Comparison of ENCODE assay signal across 1 cellular context in the genomic region with DNA sequence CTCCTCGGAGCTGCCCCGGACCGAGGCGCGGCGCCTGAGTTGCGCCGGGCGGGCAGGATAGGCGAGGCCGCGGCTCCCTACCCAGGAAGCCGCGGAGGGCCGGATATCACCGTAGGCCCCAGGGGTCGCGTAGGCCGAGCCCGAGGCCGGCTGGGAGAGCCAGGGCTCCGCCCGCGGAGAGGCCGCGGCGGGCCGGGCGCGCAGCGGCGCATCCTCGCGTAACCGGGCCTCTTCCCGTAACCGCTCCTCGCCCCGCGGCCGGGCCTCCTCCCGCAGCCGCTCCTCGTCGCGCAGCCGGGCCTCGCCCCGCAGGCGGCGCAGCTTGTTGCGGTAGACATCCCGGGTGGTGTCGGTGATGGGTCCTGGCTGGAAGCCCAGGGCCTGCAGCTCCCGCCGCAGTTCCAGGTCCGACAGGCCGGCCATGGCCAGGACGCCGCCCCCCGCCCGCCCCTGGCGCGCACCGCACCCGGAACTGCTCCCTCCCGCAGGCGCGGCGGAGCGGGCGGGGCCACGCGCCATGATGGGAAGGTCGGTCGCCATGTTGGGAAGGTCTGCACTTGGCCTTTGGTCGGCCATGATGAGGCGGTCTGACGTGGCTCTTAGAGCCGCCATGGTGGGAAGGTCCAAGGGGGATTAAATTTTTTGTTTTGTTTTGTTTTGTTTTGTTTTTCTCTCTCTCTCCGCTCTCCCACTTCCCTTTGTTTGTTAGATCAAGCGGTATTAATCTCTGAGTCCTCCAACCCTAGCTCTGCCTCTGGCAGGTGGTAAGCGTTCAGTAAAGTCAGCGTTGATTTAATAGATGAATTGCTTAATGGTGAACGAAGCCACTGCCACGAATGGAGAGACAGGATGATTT.
TF ChIP-seq lines count a peak whose summit lies in the region.

A gene (minus strand): TSS at position 437 of the 856 bp plus-strand sequence. CDS start 14 bp downstream, at position 423.

TF ChIP-seq in HepG2, 621 proteins besides CTCF, POLR2A, EP300 and RAD21 (continued from another document and continues in another):
- TF ChIP-seq, protein P1, sequence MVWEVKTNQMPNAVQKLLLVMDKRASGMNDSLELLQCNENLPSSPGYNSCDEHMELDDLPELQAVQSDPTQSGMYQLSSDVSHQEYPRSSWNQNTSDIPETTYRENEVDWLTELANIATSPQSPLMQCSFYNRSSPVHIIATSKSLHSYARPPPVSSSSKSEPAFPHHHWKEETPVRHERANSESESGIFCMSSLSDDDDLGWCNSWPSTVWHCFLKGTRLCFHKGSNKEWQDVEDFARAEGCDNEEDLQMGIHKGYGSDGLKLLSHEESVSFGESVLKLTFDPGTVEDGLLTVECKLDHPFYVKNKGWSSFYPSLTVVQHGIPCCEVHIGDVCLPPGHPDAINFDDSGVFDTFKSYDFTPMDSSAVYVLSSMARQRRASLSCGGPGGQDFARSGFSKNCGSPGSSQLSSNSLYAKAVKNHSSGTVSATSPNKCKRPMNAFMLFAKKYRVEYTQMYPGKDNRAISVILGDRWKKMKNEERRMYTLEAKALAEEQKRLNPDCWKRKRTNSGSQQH (CRISPR knock-in tag; IDR thresholded peaks at IDR 0.05; ENCODE audit: low read depth) = peak; percentile 75
- no peak; the same call in 1 of the 2 replicates for TF ChIP-seq ZNF549 (CRISPR knock-in tag; IDR thresholded peaks at IDR 0.05)
- peak; percentile 32; the same call in 1 of the 2 replicates for TF ChIP-seq CEBPG (CRISPR knock-in tag; IDR thresholded peaks at IDR 0.05)
- no peak for TF ChIP-seq FLYWCH1 (CRISPR knock-in tag; IDR thresholded peaks at IDR 0.05)
- TF ChIP-seq ZNF629 (CRISPR knock-in tag; conservative IDR thresholded peaks at IDR 0.05) = peak; percentile 37; the same call in 1 of the 2 replicates
- TF ChIP-seq BRCA1 (CRISPR knock-in tag; IDR thresholded peaks at IDR 0.05) = no peak; the same call in 1 of the 2 replicates
- peak; percentile 87 for TF ChIP-seq PHF20 (CRISPR knock-in tag; IDR thresholded peaks at IDR 0.05)
- TF ChIP-seq, protein P2, sequence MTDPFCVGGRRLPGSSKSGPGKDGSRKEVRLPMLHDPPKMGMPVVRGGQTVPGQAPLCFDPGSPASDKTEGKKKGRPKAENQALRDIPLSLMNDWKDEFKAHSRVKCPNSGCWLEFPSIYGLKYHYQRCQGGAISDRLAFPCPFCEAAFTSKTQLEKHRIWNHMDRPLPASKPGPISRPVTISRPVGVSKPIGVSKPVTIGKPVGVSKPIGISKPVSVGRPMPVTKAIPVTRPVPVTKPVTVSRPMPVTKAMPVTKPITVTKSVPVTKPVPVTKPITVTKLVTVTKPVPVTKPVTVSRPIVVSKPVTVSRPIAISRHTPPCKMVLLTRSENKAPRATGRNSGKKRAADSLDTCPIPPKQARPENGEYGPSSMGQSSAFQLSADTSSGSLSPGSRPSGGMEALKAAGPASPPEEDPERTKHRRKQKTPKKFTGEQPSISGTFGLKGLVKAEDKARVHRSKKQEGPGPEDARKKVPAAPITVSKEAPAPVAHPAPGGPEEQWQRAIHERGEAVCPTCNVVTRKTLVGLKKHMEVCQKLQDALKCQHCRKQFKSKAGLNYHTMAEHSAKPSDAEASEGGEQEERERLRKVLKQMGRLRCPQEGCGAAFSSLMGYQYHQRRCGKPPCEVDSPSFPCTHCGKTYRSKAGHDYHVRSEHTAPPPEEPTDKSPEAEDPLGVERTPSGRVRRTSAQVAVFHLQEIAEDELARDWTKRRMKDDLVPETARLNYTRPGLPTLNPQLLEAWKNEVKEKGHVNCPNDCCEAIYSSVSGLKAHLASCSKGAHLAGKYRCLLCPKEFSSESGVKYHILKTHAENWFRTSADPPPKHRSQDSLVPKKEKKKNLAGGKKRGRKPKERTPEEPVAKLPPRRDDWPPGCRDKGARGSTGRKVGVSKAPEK (CRISPR knock-in tag; IDR thresholded peaks at IDR 0.05; ENCODE audit: borderline replicate concordance) = no peak
- TF ChIP-seq, protein P3, sequence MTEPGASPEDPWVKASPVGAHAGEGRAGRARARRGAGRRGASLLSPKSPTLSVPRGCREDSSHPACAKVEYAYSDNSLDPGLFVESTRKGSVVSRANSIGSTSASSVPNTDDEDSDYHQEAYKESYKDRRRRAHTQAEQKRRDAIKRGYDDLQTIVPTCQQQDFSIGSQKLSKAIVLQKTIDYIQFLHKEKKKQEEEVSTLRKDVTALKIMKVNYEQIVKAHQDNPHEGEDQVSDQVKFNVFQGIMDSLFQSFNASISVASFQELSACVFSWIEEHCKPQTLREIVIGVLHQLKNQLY (CRISPR knock-in tag; IDR thresholded peaks at IDR 0.05) = no peak
- TF ChIP-seq, protein P4, sequence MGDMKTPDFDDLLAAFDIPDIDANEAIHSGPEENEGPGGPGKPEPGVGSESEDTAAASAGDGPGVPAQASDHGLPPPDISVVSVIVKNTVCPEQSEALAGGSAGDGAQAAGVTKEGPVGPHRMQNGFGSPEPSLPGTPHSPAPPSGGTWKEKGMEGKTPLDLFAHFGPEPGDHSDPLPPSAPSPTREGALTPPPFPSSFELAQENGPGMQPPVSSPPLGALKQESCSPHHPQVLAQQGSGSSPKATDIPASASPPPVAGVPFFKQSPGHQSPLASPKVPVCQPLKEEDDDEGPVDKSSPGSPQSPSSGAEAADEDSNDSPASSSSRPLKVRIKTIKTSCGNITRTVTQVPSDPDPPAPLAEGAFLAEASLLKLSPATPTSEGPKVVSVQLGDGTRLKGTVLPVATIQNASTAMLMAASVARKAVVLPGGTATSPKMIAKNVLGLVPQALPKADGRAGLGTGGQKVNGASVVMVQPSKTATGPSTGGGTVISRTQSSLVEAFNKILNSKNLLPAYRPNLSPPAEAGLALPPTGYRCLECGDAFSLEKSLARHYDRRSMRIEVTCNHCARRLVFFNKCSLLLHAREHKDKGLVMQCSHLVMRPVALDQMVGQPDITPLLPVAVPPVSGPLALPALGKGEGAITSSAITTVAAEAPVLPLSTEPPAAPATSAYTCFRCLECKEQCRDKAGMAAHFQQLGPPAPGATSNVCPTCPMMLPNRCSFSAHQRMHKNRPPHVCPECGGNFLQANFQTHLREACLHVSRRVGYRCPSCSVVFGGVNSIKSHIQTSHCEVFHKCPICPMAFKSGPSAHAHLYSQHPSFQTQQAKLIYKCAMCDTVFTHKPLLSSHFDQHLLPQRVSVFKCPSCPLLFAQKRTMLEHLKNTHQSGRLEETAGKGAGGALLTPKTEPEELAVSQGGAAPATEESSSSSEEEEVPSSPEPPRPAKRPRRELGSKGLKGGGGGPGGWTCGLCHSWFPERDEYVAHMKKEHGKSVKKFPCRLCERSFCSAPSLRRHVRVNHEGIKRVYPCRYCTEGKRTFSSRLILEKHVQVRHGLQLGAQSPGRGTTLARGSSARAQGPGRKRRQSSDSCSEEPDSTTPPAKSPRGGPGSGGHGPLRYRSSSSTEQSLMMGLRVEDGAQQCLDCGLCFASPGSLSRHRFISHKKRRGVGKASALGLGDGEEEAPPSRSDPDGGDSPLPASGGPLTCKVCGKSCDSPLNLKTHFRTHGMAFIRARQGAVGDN (CRISPR knock-in tag; IDR thresholded peaks at IDR 0.05) = peak; percentile 84
- TF ChIP-seq, protein P5, sequence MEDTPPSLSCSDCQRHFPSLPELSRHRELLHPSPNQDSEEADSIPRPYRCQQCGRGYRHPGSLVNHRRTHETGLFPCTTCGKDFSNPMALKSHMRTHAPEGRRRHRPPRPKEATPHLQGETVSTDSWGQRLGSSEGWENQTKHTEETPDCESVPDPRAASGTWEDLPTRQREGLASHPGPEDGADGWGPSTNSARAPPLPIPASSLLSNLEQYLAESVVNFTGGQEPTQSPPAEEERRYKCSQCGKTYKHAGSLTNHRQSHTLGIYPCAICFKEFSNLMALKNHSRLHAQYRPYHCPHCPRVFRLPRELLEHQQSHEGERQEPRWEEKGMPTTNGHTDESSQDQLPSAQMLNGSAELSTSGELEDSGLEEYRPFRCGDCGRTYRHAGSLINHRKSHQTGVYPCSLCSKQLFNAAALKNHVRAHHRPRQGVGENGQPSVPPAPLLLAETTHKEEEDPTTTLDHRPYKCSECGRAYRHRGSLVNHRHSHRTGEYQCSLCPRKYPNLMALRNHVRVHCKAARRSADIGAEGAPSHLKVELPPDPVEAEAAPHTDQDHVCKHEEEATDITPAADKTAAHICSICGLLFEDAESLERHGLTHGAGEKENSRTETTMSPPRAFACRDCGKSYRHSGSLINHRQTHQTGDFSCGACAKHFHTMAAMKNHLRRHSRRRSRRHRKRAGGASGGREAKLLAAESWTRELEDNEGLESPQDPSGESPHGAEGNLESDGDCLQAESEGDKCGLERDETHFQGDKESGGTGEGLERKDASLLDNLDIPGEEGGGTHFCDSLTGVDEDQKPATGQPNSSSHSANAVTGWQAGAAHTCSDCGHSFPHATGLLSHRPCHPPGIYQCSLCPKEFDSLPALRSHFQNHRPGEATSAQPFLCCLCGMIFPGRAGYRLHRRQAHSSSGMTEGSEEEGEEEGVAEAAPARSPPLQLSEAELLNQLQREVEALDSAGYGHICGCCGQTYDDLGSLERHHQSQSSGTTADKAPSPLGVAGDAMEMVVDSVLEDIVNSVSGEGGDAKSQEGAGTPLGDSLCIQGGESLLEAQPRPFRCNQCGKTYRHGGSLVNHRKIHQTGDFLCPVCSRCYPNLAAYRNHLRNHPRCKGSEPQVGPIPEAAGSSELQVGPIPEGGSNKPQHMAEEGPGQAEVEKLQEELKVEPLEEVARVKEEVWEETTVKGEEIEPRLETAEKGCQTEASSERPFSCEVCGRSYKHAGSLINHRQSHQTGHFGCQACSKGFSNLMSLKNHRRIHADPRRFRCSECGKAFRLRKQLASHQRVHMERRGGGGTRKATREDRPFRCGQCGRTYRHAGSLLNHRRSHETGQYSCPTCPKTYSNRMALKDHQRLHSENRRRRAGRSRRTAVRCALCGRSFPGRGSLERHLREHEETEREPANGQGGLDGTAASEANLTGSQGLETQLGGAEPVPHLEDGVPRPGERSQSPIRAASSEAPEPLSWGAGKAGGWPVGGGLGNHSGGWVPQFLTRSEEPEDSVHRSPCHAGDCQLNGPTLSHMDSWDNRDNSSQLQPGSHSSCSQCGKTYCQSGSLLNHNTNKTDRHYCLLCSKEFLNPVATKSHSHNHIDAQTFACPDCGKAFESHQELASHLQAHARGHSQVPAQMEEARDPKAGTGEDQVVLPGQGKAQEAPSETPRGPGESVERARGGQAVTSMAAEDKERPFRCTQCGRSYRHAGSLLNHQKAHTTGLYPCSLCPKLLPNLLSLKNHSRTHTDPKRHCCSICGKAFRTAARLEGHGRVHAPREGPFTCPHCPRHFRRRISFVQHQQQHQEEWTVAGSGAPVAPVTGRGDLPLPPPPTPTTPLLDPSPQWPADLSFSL (CRISPR knock-in tag; IDR thresholded peaks at IDR 0.05) = no peak
- TF ChIP-seq ATRX (CRISPR knock-in tag; IDR thresholded peaks at IDR 0.05; ENCODE audit: borderline replicate concordance) = no peak
- TF ChIP-seq CREB1 (IDR thresholded peaks at IDR 0.05) = peak; percentile 85
- TF ChIP-seq CREB1 (CRISPR knock-in tag; IDR thresholded peaks at IDR 0.05) = peak; percentile 43; the same call in 1 of the 2 replicates
- TF ChIP-seq ATF7-NPFF (CRISPR knock-in tag; IDR thresholded peaks at IDR 0.05; ENCODE audit: low read depth) = peak; percentile 92
- TF ChIP-seq NR2C2 (CRISPR knock-in tag; IDR thresholded peaks at IDR 0.05; ENCODE audit: borderline replicate concordance) = peak; percentile 99
- TF ChIP-seq, protein P6, sequence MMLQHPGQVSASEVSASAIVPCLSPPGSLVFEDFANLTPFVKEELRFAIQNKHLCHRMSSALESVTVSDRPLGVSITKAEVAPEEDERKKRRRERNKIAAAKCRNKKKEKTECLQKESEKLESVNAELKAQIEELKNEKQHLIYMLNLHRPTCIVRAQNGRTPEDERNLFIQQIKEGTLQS (CRISPR knock-in tag; IDR thresholded peaks at IDR 0.05) = peak; percentile 78; the same call in 1 of the 2 replicates
- no peak for TF ChIP-seq ZKSCAN1 (IDR thresholded peaks at IDR 0.05; ENCODE audit: low read length)
- TF ChIP-seq SOX5 (CRISPR knock-in tag; IDR thresholded peaks at IDR 0.05; ENCODE audit: borderline replicate concordance) = peak; percentile 62
- no peak for TF ChIP-seq CBX1 (IDR thresholded peaks at IDR 0.05; ENCODE audit: low read depth)
- TF ChIP-seq KDM6A (CRISPR knock-in tag; IDR thresholded peaks at IDR 0.05; ENCODE audit: low read depth) = no peak
- TF ChIP-seq ZNF329 (CRISPR knock-in tag; IDR thresholded peaks at IDR 0.05; ENCODE audit: low read depth) = no peak
- TF ChIP-seq, protein P7, sequence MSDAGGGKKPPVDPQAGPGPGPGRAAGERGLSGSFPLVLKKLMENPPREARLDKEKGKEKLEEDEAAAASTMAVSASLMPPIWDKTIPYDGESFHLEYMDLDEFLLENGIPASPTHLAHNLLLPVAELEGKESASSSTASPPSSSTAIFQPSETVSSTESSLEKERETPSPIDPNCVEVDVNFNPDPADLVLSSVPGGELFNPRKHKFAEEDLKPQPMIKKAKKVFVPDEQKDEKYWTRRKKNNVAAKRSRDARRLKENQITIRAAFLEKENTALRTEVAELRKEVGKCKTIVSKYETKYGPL (CRISPR knock-in tag; IDR thresholded peaks at IDR 0.05) = peak; percentile 76
- TF ChIP-seq, protein P8, sequence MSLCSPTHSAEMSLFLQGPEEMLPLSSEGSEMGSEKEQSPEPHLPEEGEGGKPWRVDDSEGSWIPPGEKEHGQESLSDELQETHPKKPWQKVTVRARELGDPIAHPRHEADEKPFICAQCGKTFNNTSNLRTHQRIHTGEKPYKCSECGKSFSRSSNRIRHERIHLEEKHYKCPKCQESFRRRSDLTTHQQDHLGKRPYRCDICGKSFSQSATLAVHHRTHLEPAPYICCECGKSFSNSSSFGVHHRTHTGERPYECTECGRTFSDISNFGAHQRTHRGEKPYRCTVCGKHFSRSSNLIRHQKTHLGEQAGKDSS (CRISPR knock-in tag; IDR thresholded peaks at IDR 0.05; ENCODE audit: borderline replicate concordance, low read depth) = peak; percentile 84; the same call in 1 of the 2 replicates
- peak; percentile 89 for TF ChIP-seq KAT7 (CRISPR knock-in tag; IDR thresholded peaks at IDR 0.05; ENCODE audit: borderline replicate concordance)
- TF ChIP-seq PRMT3 (CRISPR knock-in tag; IDR thresholded peaks at IDR 0.05; ENCODE audit: borderline replicate concordance, low read depth) = peak; percentile 88
- TF ChIP-seq MXI1 (IDR thresholded peaks at IDR 0.05; ENCODE audit: borderline replicate concordance, low read depth, low read length) = peak; percentile 78; the same call in 1 of the 3 replicates
- TF ChIP-seq REPIN1 (CRISPR knock-in tag; IDR thresholded peaks at IDR 0.05; ENCODE audit: borderline replicate concordance, low read depth) = no peak; the same call in 1 of the 2 replicates
- peak; percentile 93 for TF ChIP-seq ZMYM4 (CRISPR knock-in tag; IDR thresholded peaks at IDR 0.05)
- TF ChIP-seq ATF7 (IDR thresholded peaks at IDR 0.05) = no peak
- peak; percentile 58 for TF ChIP-seq ATF7 (CRISPR knock-in tag; IDR thresholded peaks at IDR 0.05)
- no peak; the same call in 1 of the 2 replicates for TF ChIP-seq JDP2 (CRISPR knock-in tag; IDR thresholded peaks at IDR 0.05; ENCODE audit: borderline replicate concordance)
- TF ChIP-seq ZNF367 (CRISPR knock-in tag; IDR thresholded peaks at IDR 0.05; ENCODE audit: borderline replicate concordance) = no peak; the same call in 1 of the 2 replicates
- TF ChIP-seq NR2F6 (IDR thresholded peaks at IDR 0.05) = no peak; the same call in 1 of the 2 replicates
- peak; percentile 63; the same call in 1 of the 2 replicates for TF ChIP-seq NR2F6 (CRISPR knock-in tag; IDR thresholded peaks at IDR 0.05)
- no peak for TF ChIP-seq ZNF720 (CRISPR knock-in tag; IDR thresholded peaks at IDR 0.05)
- peak; percentile 55 for TF ChIP-seq NCOA2 (CRISPR knock-in tag; IDR thresholded peaks at IDR 0.05)
